Comparison of ENCODE assay signal across 18 cellular contexts in the genomic region with DNA sequence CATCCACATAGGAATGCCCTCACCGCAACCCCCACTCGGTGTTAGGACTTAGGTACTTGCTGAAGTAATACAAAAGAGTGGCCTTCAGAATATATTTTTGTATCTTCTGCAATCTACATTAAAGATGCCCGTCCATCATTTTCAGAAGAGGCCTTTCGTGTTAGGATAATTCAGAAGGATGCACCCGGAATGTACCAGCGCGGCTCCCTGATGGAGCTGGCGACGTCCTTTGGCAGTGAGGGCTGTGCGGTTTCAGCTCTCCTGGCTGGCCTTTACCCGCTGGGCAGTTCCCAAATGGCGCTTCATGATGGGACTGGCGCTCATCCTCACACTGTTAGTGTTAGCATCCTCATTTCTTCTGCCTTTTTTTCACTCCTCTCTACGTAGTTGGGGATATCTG. TPM values are rescaled to one million over a fixed set of nuclear protein-coding genes. Genes with fewer than 3 reads are reported as not detected.
A peak's percentile ranks its signal among the peaks of the same experiment; 100 is the strongest.
DNase-seq lines count a peak whose midpoint lies in the region; ATAC-seq and TF ChIP-seq lines count a peak whose summit lies in the region.
"Had no signal": no experiment of that assay in that cellular context is flagged by ENCODE, and none has a peak within 500 bp of the region (broad histone marks: within the 10 kb centered on the region; RNA-seq: fewer than 3 reads in every experiment).

No MANE protein-coding gene starts in this region.

- H2AFZ ChIP-seq in SK-N-SH (ENCODE audit: low read depth): peak overlapping the region; percentile 88; the same call in 1 of the 2 replicates

- ATAC-seq in SK-N-SH treated with all-trans-retinoic acid at 6 μM for 48 hours: no peak

- H3K4me1 ChIP-seq in SK-N-SH (ENCODE audit: control insufficient read depth in 1 of 2, insufficient read depth in 2 of 2, low read depth in 1 of 2, low read length in 1 of 2): peaks cover 28 to 38% of the 10 kb centered on the region in 2 experiments; a peak in 3 of 4 replicates
- H3K4me1 ChIP-seq in uterus: peaks cover 25 to 39% of the 10 kb centered on the region in 2 donors

- no peak overlapping the region for H3K4me3 Mint-ChIP-seq in osteocyte (ENCODE audit: unreplicated experiment)

- no peaks in the 10 kb centered on the region for H4K20me1 ChIP-seq in SK-N-SH (ENCODE audit: insufficient read depth)

- no peaks in the 10 kb centered on the region for H3K36me3 Mint-ChIP-seq in osteocyte (ENCODE audit: unreplicated experiment)

- CTCF ChIA-PET in SK-N-SH (lab: Yijun Ruan, JAX): no interaction called here

- WGBS in SK-N-SH (ENCODE audit: low lambda C conversion rate): 98% methylated on average over 14 of the region's 14 CpGs

- no peak for TF ChIP-seq CTCF in SK-N-SH (IDR thresholded peaks at IDR 0.05)
- TF ChIP-seq CTCF in coronary artery (IDR thresholded peaks at IDR 0.05): no peak
- TF ChIP-seq CTCF in osteocyte (IDR thresholded peaks at IDR 0.05): no peak
- no peak for TF ChIP-seq CTCF in uterus (IDR thresholded peaks at IDR 0.05)

- DNase-seq in SK-N-SH: no peak
- no peak for DNase-seq in coronary artery (ENCODE audit: low spot score)
- no peak for DNase-seq in osteocyte (ENCODE audit: extremely low spot score, unreplicated experiment)
- no peak for DNase-seq in uterus
- DNase-seq in anterior cingulate cortex (lab: John Stamatoyannopoulos, UW): no peak
- no peak for DNase-seq in posterior cingulate gyrus
- no peak for DNase-seq in DMS79 treated with DMSO at 0.1 percent for 48 hours (lab: John Stamatoyannopoulos, UW)
- DNase-seq: activated CD4-positive, alpha-beta T cell treated with anti-CD3 and anti-CD28 coated beads for 1 hour; activated naive CD4-positive, alpha-beta T cell treated with anti-CD3 and anti-CD28 coated beads, Interleukin-2, amount 50 U/mL, for 16 hours; activated T-cell treated with anti-CD3 and anti-CD28 coated beads for 4 hours; DMS53; effector memory CD4-positive, alpha-beta T cell; NCI-H146; T-helper 2 cell had no signal

- H3K9me3 Mint-ChIP-seq in osteocyte (ENCODE audit: unreplicated experiment): no peaks in the 10 kb centered on the region

- peaks cover 16% of the 10 kb centered on the region for H3K79me2 ChIP-seq in SK-N-SH (ENCODE audit: insufficient read depth)

- no peak overlapping the region for H3K4me3 ChIP-seq in SK-N-SH (ENCODE audit: low read depth in 2 of 2, low read length in 1 of 2)
- no peak overlapping the region for H3K4me3 ChIP-seq in coronary artery
- no peak overlapping the region for H3K4me3 ChIP-seq in uterus
- H3K4me3 ChIP-seq: HAP-1 had no signal

- no peak overlapping the region; the same call in 1 of the 2 replicates for H3K9ac ChIP-seq in SK-N-SH

- TF ChIP-seq EP300 in SK-N-SH (IDR thresholded peaks at IDR 0.05; ENCODE audit: borderline replicate concordance in 1 of 2, low read depth in 1 of 2, low read length in 1 of 2): no peak

- no peaks in the 10 kb centered on the region for H3K9me2 ChIP-seq in SK-N-SH

- no peak for TF ChIP-seq RAD21 in SK-N-SH (IDR thresholded peaks at IDR 0.05; ENCODE audit: low read length)

- H3K27ac Mint-ChIP-seq in osteocyte (ENCODE audit: unreplicated experiment): peak overlapping the region; percentile 97

- H3K36me3 ChIP-seq in SK-N-SH (replicated peaks in 1 of 2; ENCODE audit: control insufficient read depth in 1 of 2, insufficient read depth in 2 of 2, low read length in 1 of 2): no peaks in the 10 kb centered on the region
- H3K36me3 ChIP-seq in uterus: no peaks in the 10 kb centered on the region
- H3K36me3 ChIP-seq: HAP-1 had no signal

- intact Hi-C loops in uterus (cut with DNase I; ENCODE audit: low total_unique reads) (no loop called here), posterior cingulate gyrus (cut with DNase I) (no loop called here)

- H3K27ac ChIP-seq in SK-N-SH (ENCODE audit: low read depth in 2 of 2, low read length in 1 of 2): peak overlapping the region; percentile 78 to 95; a peak in 3 of 4 replicates
- peak overlapping the region; percentile 82 to 98 for H3K27ac ChIP-seq in coronary artery
- peak overlapping the region; percentile 92 to 95 for H3K27ac ChIP-seq in uterus
- H3K27ac ChIP-seq: 22Rv1, C4-2B had no signal

- TF ChIP-seq POLR2A in uterus (IDR thresholded peaks at IDR 0.05): no peak

- peaks cover 52% of the 10 kb centered on the region for H3K4me1 Mint-ChIP-seq in osteocyte (ENCODE audit: unreplicated experiment)

- H3K4me2 ChIP-seq in SK-N-SH: peak overlapping the region; percentile 70; the same call in 1 of the 2 replicates

- POLR2A ChIA-PET in SK-N-SH (lab: Yijun Ruan, JAX): no interaction called here

- peaks cover 14% of the 10 kb centered on the region for H3F3A ChIP-seq in SK-N-SH (replicated peaks; ENCODE audit: insufficient read depth)

- H3K9me3 ChIP-seq in SK-N-SH (no peaks in the 10 kb centered on the region), uterus (no peaks in the 10 kb centered on the region)
- H3K9me3 ChIP-seq: HAP-1 had no signal

- H3K27me3 Mint-ChIP-seq in osteocyte (ENCODE audit: unreplicated experiment): no peaks in the 10 kb centered on the region

- H3K27me3 ChIP-seq in SK-N-SH (ENCODE audit: insufficient read depth): no peaks in the 10 kb centered on the region
- no peaks in the 10 kb centered on the region for H3K27me3 ChIP-seq in uterus

TF ChIP-seq in SK-N-SH, 30 proteins besides CTCF, POLR2A, EP300 and RAD21 (continues in another document):
- TF ChIP-seq MEF2A (IDR thresholded peaks at IDR 0.05; ENCODE audit: borderline replicate concordance, low read depth) (no peak), NFIC (IDR thresholded peaks at IDR 0.05; ENCODE audit: borderline replicate concordance) (no peak), TCF12 (IDR thresholded peaks at IDR 0.05) (no peak), GATA2 (CRISPR knock-in tag; IDR thresholded peaks at IDR 0.05) (no peak), SMC3 (IDR thresholded peaks at IDR 0.05; ENCODE audit: low read depth, low read length) (no peak), TEAD4 (IDR thresholded peaks at IDR 0.05; ENCODE audit: borderline replicate concordance, insufficient read depth) (no peak), FOXM1 (IDR thresholded peaks at IDR 0.05; ENCODE audit: low read depth) (no peak), YY1 (IDR thresholded peaks at IDR 0.05; ENCODE audit: low read depth) (no peak), RCOR1 (IDR thresholded peaks at IDR 0.05; ENCODE audit: low read length) (no peak)
- TF ChIP-seq, protein P1, sequence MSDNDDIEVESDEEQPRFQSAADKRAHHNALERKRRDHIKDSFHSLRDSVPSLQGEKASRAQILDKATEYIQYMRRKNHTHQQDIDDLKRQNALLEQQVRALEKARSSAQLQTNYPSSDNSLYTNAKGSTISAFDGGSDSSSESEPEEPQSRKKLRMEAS (IDR thresholded peaks at IDR 0.05; ENCODE audit: low read depth): no peak
- TF ChIP-seq, protein P2, sequence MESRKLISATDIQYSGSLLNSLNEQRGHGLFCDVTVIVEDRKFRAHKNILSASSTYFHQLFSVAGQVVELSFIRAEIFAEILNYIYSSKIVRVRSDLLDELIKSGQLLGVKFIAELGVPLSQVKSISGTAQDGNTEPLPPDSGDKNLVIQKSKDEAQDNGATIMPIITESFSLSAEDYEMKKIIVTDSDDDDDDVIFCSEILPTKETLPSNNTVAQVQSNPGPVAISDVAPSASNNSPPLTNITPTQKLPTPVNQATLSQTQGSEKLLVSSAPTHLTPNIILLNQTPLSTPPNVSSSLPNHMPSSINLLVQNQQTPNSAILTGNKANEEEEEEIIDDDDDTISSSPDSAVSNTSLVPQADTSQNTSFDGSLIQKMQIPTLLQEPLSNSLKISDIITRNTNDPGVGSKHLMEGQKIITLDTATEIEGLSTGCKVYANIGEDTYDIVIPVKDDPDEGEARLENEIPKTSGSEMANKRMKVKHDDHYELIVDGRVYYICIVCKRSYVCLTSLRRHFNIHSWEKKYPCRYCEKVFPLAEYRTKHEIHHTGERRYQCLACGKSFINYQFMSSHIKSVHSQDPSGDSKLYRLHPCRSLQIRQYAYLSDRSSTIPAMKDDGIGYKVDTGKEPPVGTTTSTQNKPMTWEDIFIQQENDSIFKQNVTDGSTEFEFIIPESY (IDR thresholded peaks at IDR 0.05; ENCODE audit: borderline replicate concordance, low read depth): no peak

TF ChIP-seq in SK-N-SH treated with all-trans-retinoic acid at 6 μM for 48 hours, 23 proteins besides CTCF, POLR2A, EP300 and RAD21 (continues in another document):
- TF ChIP-seq ZFP3 (CRISPR knock-in tag; IDR thresholded peaks at IDR 0.05): no peak
- TF ChIP-seq OSR1 (CRISPR knock-in tag; IDR thresholded peaks at IDR 0.05): no peak
- TF ChIP-seq, protein P3, sequence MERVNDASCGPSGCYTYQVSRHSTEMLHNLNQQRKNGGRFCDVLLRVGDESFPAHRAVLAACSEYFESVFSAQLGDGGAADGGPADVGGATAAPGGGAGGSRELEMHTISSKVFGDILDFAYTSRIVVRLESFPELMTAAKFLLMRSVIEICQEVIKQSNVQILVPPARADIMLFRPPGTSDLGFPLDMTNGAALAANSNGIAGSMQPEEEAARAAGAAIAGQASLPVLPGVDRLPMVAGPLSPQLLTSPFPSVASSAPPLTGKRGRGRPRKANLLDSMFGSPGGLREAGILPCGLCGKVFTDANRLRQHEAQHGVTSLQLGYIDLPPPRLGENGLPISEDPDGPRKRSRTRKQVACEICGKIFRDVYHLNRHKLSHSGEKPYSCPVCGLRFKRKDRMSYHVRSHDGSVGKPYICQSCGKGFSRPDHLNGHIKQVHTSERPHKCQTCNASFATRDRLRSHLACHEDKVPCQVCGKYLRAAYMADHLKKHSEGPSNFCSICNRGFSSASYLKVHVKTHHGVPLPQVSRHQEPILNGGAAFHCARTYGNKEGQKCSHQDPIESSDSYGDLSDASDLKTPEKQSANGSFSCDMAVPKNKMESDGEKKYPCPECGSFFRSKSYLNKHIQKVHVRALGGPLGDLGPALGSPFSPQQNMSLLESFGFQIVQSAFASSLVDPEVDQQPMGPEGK (CRISPR knock-in tag; IDR thresholded peaks at IDR 0.05; ENCODE audit: borderline replicate concordance): no peak
- TF ChIP-seq, protein P4, sequence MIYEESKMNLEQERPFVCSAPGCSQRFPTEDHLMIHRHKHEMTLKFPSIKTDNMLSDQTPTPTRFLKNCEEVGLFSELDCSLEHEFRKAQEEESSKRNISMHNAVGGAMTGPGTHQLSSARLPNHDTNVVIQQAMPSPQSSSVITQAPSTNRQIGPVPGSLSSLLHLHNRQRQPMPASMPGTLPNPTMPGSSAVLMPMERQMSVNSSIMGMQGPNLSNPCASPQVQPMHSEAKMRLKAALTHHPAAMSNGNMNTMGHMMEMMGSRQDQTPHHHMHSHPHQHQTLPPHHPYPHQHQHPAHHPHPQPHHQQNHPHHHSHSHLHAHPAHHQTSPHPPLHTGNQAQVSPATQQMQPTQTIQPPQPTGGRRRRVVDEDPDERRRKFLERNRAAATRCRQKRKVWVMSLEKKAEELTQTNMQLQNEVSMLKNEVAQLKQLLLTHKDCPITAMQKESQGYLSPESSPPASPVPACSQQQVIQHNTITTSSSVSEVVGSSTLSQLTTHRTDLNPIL (CRISPR knock-in tag; IDR thresholded peaks at IDR 0.05; ENCODE audit: low read depth): no peak
- TF ChIP-seq ARNTL (CRISPR knock-in tag; IDR thresholded peaks at IDR 0.05; ENCODE audit: borderline replicate concordance, low read depth): no peak
- TF ChIP-seq RARB (CRISPR knock-in tag; IDR thresholded peaks at IDR 0.05): no peak

RNA-seq across cellular contexts. Expression of a gene that starts 15.3 kb away (rescaled TPM):
- polyA plus RNA-seq in SK-N-SH (2012; rRNA removed): 10.2 and 19.5 TPM in 2 replicates
- 11.9 and 18.3 TPM in 2 replicates for polyA plus RNA-seq in SK-N-SH (2012; cell fraction: cytosol; rRNA removed)
- polyA plus RNA-seq in SK-N-SH (2012; cell fraction: nucleus; rRNA removed): 7.8 and 10.7 TPM in 2 replicates
- total RNA-seq in osteocyte (6.0 and 6.3 TPM in 2 replicates), uterus (100 to 1,000 TPM in 1 of 4 donors, 10 to 100 TPM in 3; 28.1 to 199 (median 63.9) TPM)
